In the genomic region with DNA sequence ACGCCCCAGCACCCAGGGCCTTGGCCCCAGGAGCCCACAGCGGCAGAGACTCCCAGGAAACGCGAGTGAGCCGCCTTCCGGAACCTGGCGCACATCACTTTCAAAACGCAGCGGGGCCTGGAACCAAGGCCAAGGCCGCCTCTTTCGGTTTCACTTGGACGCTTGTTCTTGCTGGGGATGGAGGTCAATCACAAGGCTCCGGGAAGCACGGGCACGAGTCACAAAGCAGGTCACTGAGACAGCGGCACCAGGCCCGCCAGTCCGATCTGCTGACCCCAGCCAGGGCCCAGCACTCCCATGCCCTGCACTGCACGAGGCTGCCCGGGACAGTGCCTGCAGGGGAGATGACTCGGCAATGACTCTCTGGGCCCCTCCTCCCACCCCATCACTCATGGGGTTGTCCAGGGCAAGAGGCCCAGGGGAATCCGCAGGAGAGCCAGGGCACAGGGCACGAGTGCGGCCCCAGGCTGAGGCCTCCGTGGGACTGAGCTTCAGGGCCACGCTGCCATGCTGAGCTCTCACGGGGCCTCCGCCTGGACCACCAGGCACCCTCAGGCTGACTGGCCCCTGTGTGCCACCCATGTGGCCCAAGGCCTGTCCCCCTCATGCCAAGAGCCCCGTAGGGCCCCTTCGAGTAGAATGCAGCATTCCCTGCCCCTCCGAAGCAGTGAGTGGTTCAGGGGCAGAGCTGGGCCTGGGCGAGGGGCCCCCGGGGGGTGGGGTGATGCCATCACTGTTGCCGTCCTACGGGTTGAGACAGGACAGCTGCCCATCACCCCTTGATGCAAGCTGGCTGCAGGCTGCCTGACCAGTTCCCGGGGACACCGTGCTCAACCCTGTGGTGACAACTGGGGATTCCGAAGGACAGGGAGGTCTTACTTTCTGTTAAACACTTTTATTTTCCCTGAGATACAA, we compare ENCODE assay signal across 8 cellular contexts. TPM values are rescaled to one million over a fixed set of nuclear protein-coding genes. Genes with fewer than 3 reads are reported as not detected.
DNase-seq lines count a peak whose midpoint lies in the region; ATAC-seq, FAIRE-seq and TF ChIP-seq lines count a peak whose summit lies in the region.

No MANE protein-coding gene starts in this region.

- H3K4me1 ChIP-seq in endothelial cell of umbilical vein (ENCODE audit: control insufficient read depth, extremely low read depth, insufficient read depth, low read length) = no peaks in the 10 kb centered on the region

- peaks cover 0 to 3% of the 10 kb centered on the region in 2 experiments for H3K36me3 ChIP-seq in endothelial cell of umbilical vein (ENCODE audit: control insufficient read depth in 2 of 2, extremely low read depth in 1 of 2, insufficient read depth in 2 of 2, low read length in 2 of 2)

- H3K4me3 Mint-ChIP-seq in neural crest cell = peak overlapping the region; percentile 74

- no peak overlapping the region for H3K9ac ChIP-seq in endothelial cell of umbilical vein (replicated peaks; ENCODE audit: extremely low read depth, insufficient read depth, low read length)

- H3K36me3 Mint-ChIP-seq in neural crest cell (ENCODE audit: low read depth) = peaks cover 7% of the 10 kb centered on the region

- in situ Hi-C loops in G401 (cut with HindIII; ENCODE audit: low sequenced_read_pairs) = no loop called here

- H3K27ac Mint-ChIP-seq in neural crest cell (ENCODE audit: unreplicated experiment) = peak overlapping the region; percentile 93

- POLR2A ChIA-PET in endothelial cell of umbilical vein (lab: Charles Lee) = no interaction called here

- H3K9me3 ChIP-seq in endothelial cell of umbilical vein (replicated peaks; ENCODE audit: control insufficient read depth, insufficient read depth, low read length) = no peaks in the 10 kb centered on the region

- H3K4me3 ChIP-seq in endothelial cell of umbilical vein (replicated peaks in 1 of 3; ENCODE audit: insufficient read depth in 1 of 3, low read depth in 1 of 3, low read length in 3 of 3) = no peak overlapping the region

- DNase-seq in AG08395 (ENCODE audit: low spot score) = peak; percentile 72
- peak; percentile 79 for DNase-seq in NCI-H460 (ENCODE audit: extremely low read depth, low read depth)
- no peak for DNase-seq in endothelial cell of umbilical vein (ENCODE audit: low read depth, low spot score)
- no peak for DNase-seq in neural crest cell (ENCODE audit: low read depth, low spot score)
- DNase-seq in COR-L47 (lab: John Stamatoyannopoulos, UW) = no peak
- no peak for DNase-seq in stimulated activated CD8-positive, alpha-beta memory T cell treated with anti-CD3 and anti-CD28 coated beads, Interleukin-4, amount 100 ng/mL, for 48 hours
- no peak for DNase-seq in G401 (ENCODE audit: low spot score)

- H3K4me1 Mint-ChIP-seq in neural crest cell = peaks cover 31% of the 10 kb centered on the region

- H3K27me3 Mint-ChIP-seq in neural crest cell (ENCODE audit: low read depth) = no peaks in the 10 kb centered on the region

- BruUV-seq in endothelial cell of umbilical vein (replicated peaks; lab: Mats Ljungman, UMichigan) = no TSS peak

- TF ChIP-seq POLR2A in endothelial cell of umbilical vein (IDR thresholded peaks at IDR 0.05; ENCODE audit: low read depth, low read length) = no peak

- no peak for ATAC-seq in GM19467 (IDR thresholded peaks at IDR 0.05; ENCODE audit: unreplicated experiment)

- H4K20me1 ChIP-seq in endothelial cell of umbilical vein (replicated peaks; ENCODE audit: control insufficient read depth, extremely low read depth, insufficient read depth, low read length) = no peaks in the 10 kb centered on the region

- intact Hi-C loops in endothelial cell of umbilical vein (cut with micrococcal nuclease) = no loop called here

- no peaks in the 10 kb centered on the region for H3K9me1 ChIP-seq in endothelial cell of umbilical vein (replicated peaks; ENCODE audit: control insufficient read depth, extremely low read depth, insufficient read depth, low read length)

- H3K27me3 ChIP-seq in endothelial cell of umbilical vein (ENCODE audit: control insufficient read depth in 2 of 2, insufficient read depth in 2 of 2, low read length in 2 of 2) = no peaks in the 10 kb centered on the region

- TF ChIP-seq CTCF in endothelial cell of umbilical vein (IDR thresholded peaks at IDR 0.05; ENCODE audit: extremely low read depth in 1 of 2, insufficient read depth in 1 of 2, low read depth in 1 of 2, low read length in 2 of 2) (no peak), neural crest cell (conservative IDR thresholded peaks at IDR 0.05) (no peak)

- no peak for FAIRE-seq in endothelial cell of umbilical vein (lab: Jason Lieb, UNC)

- H3K9me3 Mint-ChIP-seq in neural crest cell = no peaks in the 10 kb centered on the region

- H3K79me2 ChIP-seq in endothelial cell of umbilical vein (ENCODE audit: control insufficient read depth, insufficient read depth, low read length) = peaks cover 45% of the 10 kb centered on the region

- no peak overlapping the region for H2AFZ ChIP-seq in endothelial cell of umbilical vein (ENCODE audit: low read depth, low read length)

- no peak overlapping the region for H3K27ac ChIP-seq in endothelial cell of umbilical vein (ENCODE audit: insufficient read depth, low read depth, low read length)

- no peak overlapping the region for H3K4me2 ChIP-seq in endothelial cell of umbilical vein (ENCODE audit: insufficient read depth, low read length)

- dilution Hi-C loops in endothelial cell of umbilical vein (cut with MboI; ENCODE audit: extremely low pct_ligation_motif_present, low sequenced_read_pairs) = no loop called here

- CTCF ChIA-PET in endothelial cell of umbilical vein (lab: Charles Lee) = no interaction called here

TF ChIP-seq in endothelial cell of umbilical vein, 7 proteins besides CTCF, POLR2A, EP300 and RAD21:
- TF ChIP-seq MYC (IDR thresholded peaks at IDR 0.05; ENCODE audit: low read depth, low read length) = no peak
- peak; percentile 28 for TF ChIP-seq FOS (IDR thresholded peaks at IDR 0.05; ENCODE audit: borderline replicate concordance, insufficient read depth, low read length)
- TF ChIP-seq GATA2 (IDR thresholded peaks at IDR 0.05; ENCODE audit: insufficient read depth, insufficient read length, low read depth, low read length) = no peak

RNA-seq across cellular contexts. Expression of a gene that starts 4.9 kb away (rescaled TPM):
- total RNA-seq in NCI-H460 (2014; rRNA removed; shearing (Covaris generic)) = 27.7 and 28.0 TPM in 2 replicates
- polyA plus RNA-seq in NCI-H460 (2014; cell fraction: nucleus; rRNA removed) = 148 and 165 TPM in 2 replicates
- total RNA-seq in endothelial cell of umbilical vein (63.8 and 65.7 TPM in 2 replicates), neural crest cell (28.0 and 32.5 TPM in 2 replicates)
- 31.4 and 35.8 TPM in 2 replicates for polyA plus RNA-seq in endothelial cell of umbilical vein
- polyA plus RNA-seq in endothelial cell of umbilical vein (2011; cell fraction: cytosol; rRNA removed) = 14.1 and 21.3 TPM in 2 replicates
- polyA plus RNA-seq in endothelial cell of umbilical vein (2011; cell fraction: nucleus; rRNA removed) = 94.3 and 110 TPM in 2 replicates
- 25.2 and 53.3 TPM in 2 replicates for polyA plus RNA-seq in endothelial cell of umbilical vein (2012)
- 27.1 and 39.2 TPM in 2 replicates for polyA minus RNA-seq in endothelial cell of umbilical vein
- 48.0 TPM for polyA minus RNA-seq in endothelial cell of umbilical vein (2011; cell fraction: cytosol; rRNA and poly(A)+ RNA removed)
- polyA minus RNA-seq in endothelial cell of umbilical vein (2011; cell fraction: nucleus; rRNA and poly(A)+ RNA removed) = 36.4 and 68.6 TPM in 2 replicates
- total RNA-seq in G401 (2014; rRNA removed; shearing (Covaris generic)) = 22.3 and 25.1 TPM in 2 replicates

RNA-seq across cellular contexts. Expression of a gene that starts 36.4 kb away (rescaled TPM):
- 25.5 and 28.7 TPM in 2 replicates for total RNA-seq in NCI-H460 (2014; rRNA removed; shearing (Covaris generic))
- polyA plus RNA-seq in NCI-H460 (2014; cell fraction: nucleus; rRNA removed) = 108 and 118 TPM in 2 replicates
- 67.1 and 75.4 TPM in 2 replicates for total RNA-seq in endothelial cell of umbilical vein
- 39.4 and 48.3 TPM in 2 replicates for polyA plus RNA-seq in endothelial cell of umbilical vein
- polyA plus RNA-seq in endothelial cell of umbilical vein (2011; cell fraction: cytosol; rRNA removed) = 31.1 and 41.7 TPM in 2 replicates
- polyA plus RNA-seq in endothelial cell of umbilical vein (2011; cell fraction: nucleus; rRNA removed) = 90.6 and 99.9 TPM in 2 replicates
- polyA plus RNA-seq in endothelial cell of umbilical vein (2012) = 44.5 and 46.2 TPM in 2 replicates
- 32.9 and 34.4 TPM in 2 replicates for polyA minus RNA-seq in endothelial cell of umbilical vein
- polyA minus RNA-seq in endothelial cell of umbilical vein (2011; cell fraction: cytosol; rRNA and poly(A)+ RNA removed) = 1.1 TPM
- polyA minus RNA-seq in endothelial cell of umbilical vein (2011; cell fraction: nucleus; rRNA and poly(A)+ RNA removed) = 19.3 and 27.1 TPM in 2 replicates
- 55.8 and 60.2 TPM in 2 replicates for total RNA-seq in neural crest cell
- total RNA-seq in G401 (2014; rRNA removed; shearing (Covaris generic)) = 83.6 and 94.8 TPM in 2 replicates

Comparison
In these comparisons a context has a peak if more than half of its experiments do, and no peak if none do; other contexts are left out.
1. DNase-seq: peak in AG08395 (single experiment) and NCI-H460 (single experiment); none in endothelial cell of umbilical vein (single experiment), neural crest cell (single experiment), COR-L47 (single experiment), stimulated activated CD8-positive, alpha-beta memory T cell treated with anti-CD3 and anti-CD28 coated beads, Interleukin-4, amount 100 ng/mL, for 48 hours (single experiment) and G401 (single experiment).